Comparison of ENCODE assay signal across 1 cellular context in the genomic region with DNA sequence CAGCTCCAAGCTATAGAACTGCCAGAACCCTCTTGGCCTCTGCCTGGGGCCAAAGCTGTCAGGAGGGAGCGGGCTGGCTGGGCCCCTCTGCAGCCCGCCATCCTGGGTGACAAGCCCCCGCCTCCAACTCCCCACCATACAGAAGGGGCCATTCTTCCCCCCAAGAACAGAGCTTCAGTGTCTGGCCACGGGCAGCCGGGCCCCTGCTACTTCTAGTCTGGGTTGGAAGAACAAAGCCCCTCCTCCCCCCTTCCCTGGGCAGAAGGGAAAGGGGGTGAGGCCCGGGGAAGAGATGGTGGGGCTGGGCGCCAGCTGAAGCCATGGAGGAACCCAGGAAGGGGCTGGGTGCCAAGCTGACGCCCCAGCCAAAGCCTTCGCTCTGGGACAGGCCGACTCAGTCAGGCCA.
TF ChIP-seq lines count a peak whose summit lies in the region.

No MANE protein-coding gene starts in this region.

TF ChIP-seq in GM12878, 131 proteins besides CTCF, POLR2A, EP300 and RAD21:
- TF ChIP-seq EED (IDR thresholded peaks at IDR 0.05; ENCODE audit: low read depth) = no peak
